Comparison of ENCODE assay signal across 8 cellular contexts in genomic region chr9:12723409-12724028, GRCh38. TPM values are rescaled to one million over a fixed set of nuclear protein-coding genes. Genes with fewer than 3 reads are reported as not detected.
DNase-seq lines count a peak whose midpoint lies in the region; ATAC-seq, FAIRE-seq and TF ChIP-seq lines count a peak whose summit lies in the region.
"Had no signal": no experiment of that assay in that cellular context is flagged by ENCODE, and none has a peak within 500 bp of the region (broad histone marks: within the 10 kb centered on the region; RNA-seq: fewer than 3 reads in every experiment).

No MANE protein-coding gene starts in this region.

- peaks cover 6% of the 10 kb centered on the region for H3K9me3 Mint-ChIP-seq in natural killer cell treated with Interleukin-12 subunit alpha and Interleukin-12 subunit beta and Interleukin-15 and Interleukin-18, amount 100 ng/mL, for 72 hours

- DNase-seq in NCI-H774 (lab: John Stamatoyannopoulos, UW): peak; percentile 28
- DNase-seq in endothelial cell of umbilical vein (ENCODE audit: low read depth, low spot score): peak; percentile 40
- DNase-seq in renal cortical epithelial cell (ENCODE audit: low read depth): peak; percentile 50
- no peak for DNase-seq in natural killer cell treated with Interleukin-12 subunit alpha and Interleukin-12 subunit beta and Interleukin-15 and Interleukin-18, amount 100 ng/mL, for 72 hours (ENCODE audit: low spot score)
- no peak for DNase-seq in HuH-7 (ENCODE audit: low spot score)
- DNase-seq: occipital lobe had no signal

- H4K20me1 ChIP-seq in endothelial cell of umbilical vein (replicated peaks; ENCODE audit: control insufficient read depth, extremely low read depth, insufficient read depth, low read length): no peaks in the 10 kb centered on the region

- H3K27me3 ChIP-seq in endothelial cell of umbilical vein (ENCODE audit: control insufficient read depth in 2 of 2, insufficient read depth in 2 of 2, low read length in 2 of 2): no peaks in the 10 kb centered on the region

- TF ChIP-seq POLR2A in endothelial cell of umbilical vein (IDR thresholded peaks at IDR 0.05; ENCODE audit: low read depth, low read length): no peak

- no peak overlapping the region for H3K27ac ChIP-seq in endothelial cell of umbilical vein (ENCODE audit: insufficient read depth, low read depth, low read length)

- peak overlapping the region; percentile 3 for H2AFZ ChIP-seq in endothelial cell of umbilical vein (ENCODE audit: low read depth, low read length)

- peak in 1 of 2 donors; percentile 14 for TF ChIP-seq CTCF in endothelial cell of umbilical vein (IDR thresholded peaks at IDR 0.05; ENCODE audit: extremely low read depth in 1 of 2, insufficient read depth in 1 of 2, low read depth in 1 of 2, low read length in 2 of 2)

- H3K4me1 Mint-ChIP-seq in natural killer cell treated with Interleukin-12 subunit alpha and Interleukin-12 subunit beta and Interleukin-15 and Interleukin-18, amount 100 ng/mL, for 72 hours (ENCODE audit: low read depth in 2 of 2): no peaks in the 10 kb centered on the region

- no peaks in the 10 kb centered on the region for H3K9me1 ChIP-seq in endothelial cell of umbilical vein (replicated peaks; ENCODE audit: control insufficient read depth, extremely low read depth, insufficient read depth, low read length)

- H3K4me2 ChIP-seq in endothelial cell of umbilical vein (ENCODE audit: insufficient read depth, low read length): no peak overlapping the region

- H3K36me3 ChIP-seq in endothelial cell of umbilical vein (ENCODE audit: control insufficient read depth in 2 of 2, extremely low read depth in 1 of 2, insufficient read depth in 2 of 2, low read length in 2 of 2): no peaks in the 10 kb centered on the region

- H3K9me3 ChIP-seq in endothelial cell of umbilical vein (replicated peaks; ENCODE audit: control insufficient read depth, insufficient read depth, low read length): no peaks in the 10 kb centered on the region

- no peak overlapping the region for H3K4me3 ChIP-seq in endothelial cell of umbilical vein (replicated peaks in 1 of 3; ENCODE audit: insufficient read depth in 1 of 3, low read depth in 1 of 3, low read length in 3 of 3)

- ATAC-seq in GM19351 (IDR thresholded peaks at IDR 0.05; ENCODE audit: unreplicated experiment) (peak; percentile 39), GM21447 (IDR thresholded peaks at IDR 0.05; ENCODE audit: unreplicated experiment) (no peak)
- no peak for ATAC-seq in natural killer cell treated with Interleukin-12 subunit alpha and Interleukin-12 subunit beta and Interleukin-15 and Interleukin-18, amount 100 ng/mL, for 72 hours

- no peak overlapping the region for H3K4me3 Mint-ChIP-seq in natural killer cell treated with Interleukin-12 subunit alpha and Interleukin-12 subunit beta and Interleukin-15 and Interleukin-18, amount 100 ng/mL, for 72 hours

- H3K9ac ChIP-seq in endothelial cell of umbilical vein (replicated peaks; ENCODE audit: extremely low read depth, insufficient read depth, low read length): no peak overlapping the region

- POLR2A ChIA-PET in endothelial cell of umbilical vein (lab: Charles Lee): no interaction called here

- no TSS peak for BruUV-seq in endothelial cell of umbilical vein (replicated peaks; lab: Mats Ljungman, UMichigan)

- peaks cover under 1% of the 10 kb centered on the region for H3K4me1 ChIP-seq in endothelial cell of umbilical vein (ENCODE audit: control insufficient read depth, extremely low read depth, insufficient read depth, low read length)

- CTCF ChIA-PET in endothelial cell of umbilical vein (lab: Charles Lee): interaction anchor here (0.6 to 9.9 kb wide), 21 partner anchors 11 to 366 kb away, joined by 3 to 155 read pairs (median 6); no protein-coding TSS in a partner anchor

- H3K27ac Mint-ChIP-seq in natural killer cell treated with Interleukin-12 subunit alpha and Interleukin-12 subunit beta and Interleukin-15 and Interleukin-18, amount 100 ng/mL, for 72 hours: no peak overlapping the region

- peak; percentile 70 for FAIRE-seq in endothelial cell of umbilical vein (lab: Jason Lieb, UNC)

- no peaks in the 10 kb centered on the region for H3K27me3 Mint-ChIP-seq in natural killer cell treated with Interleukin-12 subunit alpha and Interleukin-12 subunit beta and Interleukin-15 and Interleukin-18, amount 100 ng/mL, for 72 hours

- dilution Hi-C loops in endothelial cell of umbilical vein (cut with MboI; ENCODE audit: extremely low pct_ligation_motif_present, low sequenced_read_pairs): no loop called here

- peaks cover 13% of the 10 kb centered on the region for H3K36me3 Mint-ChIP-seq in natural killer cell treated with Interleukin-12 subunit alpha and Interleukin-12 subunit beta and Interleukin-15 and Interleukin-18, amount 100 ng/mL, for 72 hours

- intact Hi-C loops in endothelial cell of umbilical vein (cut with micrococcal nuclease): loop anchor here (1.0 to 10.0 kb wide), 7 partner anchors 52 to 691 kb away; partner anchors contain the start of gene LURAP1L

- no peaks in the 10 kb centered on the region for H3K79me2 ChIP-seq in endothelial cell of umbilical vein (ENCODE audit: control insufficient read depth, insufficient read depth, low read length)

TF ChIP-seq in endothelial cell of umbilical vein, 7 proteins besides CTCF, POLR2A, EP300 and RAD21:
- TF ChIP-seq JUN (IDR thresholded peaks at IDR 0.05; ENCODE audit: borderline replicate concordance, insufficient read depth, insufficient read length, low read depth) (no peak), FOS (IDR thresholded peaks at IDR 0.05; ENCODE audit: borderline replicate concordance, insufficient read depth, low read length) (no peak), MYC (IDR thresholded peaks at IDR 0.05; ENCODE audit: low read depth, low read length) (no peak), GATA2 (IDR thresholded peaks at IDR 0.05; ENCODE audit: insufficient read depth, insufficient read length, low read depth, low read length) (no peak)
- TF ChIP-seq, protein P1, sequence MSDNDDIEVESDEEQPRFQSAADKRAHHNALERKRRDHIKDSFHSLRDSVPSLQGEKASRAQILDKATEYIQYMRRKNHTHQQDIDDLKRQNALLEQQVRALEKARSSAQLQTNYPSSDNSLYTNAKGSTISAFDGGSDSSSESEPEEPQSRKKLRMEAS (IDR thresholded peaks at IDR 0.05; ENCODE audit: insufficient read depth, insufficient read length): no peak
TF ChIP-seq in endothelial cell of umbilical vein: peak in this region for 0.

RNA-seq across cellular contexts. Expression of gene TYRP1, which starts 30.3 kb away (rescaled TPM):
- total RNA-seq in endothelial cell of umbilical vein (not detected in 2 replicates), renal cortical epithelial cell (0.45 and 0.52 TPM in 2 replicates)
- polyA plus RNA-seq in endothelial cell of umbilical vein: 0.40 and 0.63 TPM in 2 replicates
- 0.35 and 0.39 TPM in 2 replicates for polyA plus RNA-seq in endothelial cell of umbilical vein (2011; cell fraction: cytosol; rRNA removed)
- polyA plus RNA-seq in endothelial cell of umbilical vein (2011; cell fraction: nucleus; rRNA removed): 0.63 and 0.88 TPM in 2 replicates
- 0.46 and 0.68 TPM in 2 replicates for polyA plus RNA-seq in endothelial cell of umbilical vein (2012)
- 0.87 and 1.7 TPM in 2 replicates for polyA minus RNA-seq in endothelial cell of umbilical vein
- not detected for polyA minus RNA-seq in endothelial cell of umbilical vein (2011; cell fraction: cytosol; rRNA and poly(A)+ RNA removed)
- polyA minus RNA-seq in endothelial cell of umbilical vein (2011; cell fraction: nucleus; rRNA and poly(A)+ RNA removed): 0.19 and 0.87 TPM in 2 replicates
- total RNA-seq in natural killer cell treated with Interleukin-12 subunit alpha and Interleukin-12 subunit beta and Interleukin-15 and Interleukin-18, amount 100 ng/mL, for 72 hours: not detected

RNA-seq across cellular contexts. Expression of gene LURAP1L, which starts 51.3 kb away (rescaled TPM):
- total RNA-seq in endothelial cell of umbilical vein: 1.3 and 3.3 TPM in 2 replicates
- polyA plus RNA-seq in endothelial cell of umbilical vein: 1.4 and 1.5 TPM in 2 replicates
- polyA plus RNA-seq in endothelial cell of umbilical vein (2011; cell fraction: cytosol; rRNA removed): 1.2 and 1.3 TPM in 2 replicates
- 3.0 TPM in 2 replicates for polyA plus RNA-seq in endothelial cell of umbilical vein (2011; cell fraction: nucleus; rRNA removed)
- polyA plus RNA-seq in endothelial cell of umbilical vein (2012): 1.4 and 1.8 TPM in 2 replicates
- polyA minus RNA-seq in endothelial cell of umbilical vein: 2.4 and 3.0 TPM in 2 replicates
- 3.5 TPM for polyA minus RNA-seq in endothelial cell of umbilical vein (2011; cell fraction: cytosol; rRNA and poly(A)+ RNA removed)
- 4.7 and 5.1 TPM in 2 replicates for polyA minus RNA-seq in endothelial cell of umbilical vein (2011; cell fraction: nucleus; rRNA and poly(A)+ RNA removed)
- 7.3 and 9.4 TPM in 2 replicates for total RNA-seq in renal cortical epithelial cell
- not detected for total RNA-seq in natural killer cell treated with Interleukin-12 subunit alpha and Interleukin-12 subunit beta and Interleukin-15 and Interleukin-18, amount 100 ng/mL, for 72 hours

Comparison
In these comparisons a context has a peak if more than half of its experiments do, and no peak if none do; other contexts are left out.
1. DNase-seq: peak in NCI-H774 (single experiment), endothelial cell of umbilical vein (single experiment) and renal cortical epithelial cell (single experiment); none in natural killer cell treated with Interleukin-12 subunit alpha and Interleukin-12 subunit beta and Interleukin-15 and Interleukin-18, amount 100 ng/mL, for 72 hours (single experiment) and HuH-7 (single experiment).